ENCODE assay signal across 9 cellular contexts in the genomic region with DNA sequence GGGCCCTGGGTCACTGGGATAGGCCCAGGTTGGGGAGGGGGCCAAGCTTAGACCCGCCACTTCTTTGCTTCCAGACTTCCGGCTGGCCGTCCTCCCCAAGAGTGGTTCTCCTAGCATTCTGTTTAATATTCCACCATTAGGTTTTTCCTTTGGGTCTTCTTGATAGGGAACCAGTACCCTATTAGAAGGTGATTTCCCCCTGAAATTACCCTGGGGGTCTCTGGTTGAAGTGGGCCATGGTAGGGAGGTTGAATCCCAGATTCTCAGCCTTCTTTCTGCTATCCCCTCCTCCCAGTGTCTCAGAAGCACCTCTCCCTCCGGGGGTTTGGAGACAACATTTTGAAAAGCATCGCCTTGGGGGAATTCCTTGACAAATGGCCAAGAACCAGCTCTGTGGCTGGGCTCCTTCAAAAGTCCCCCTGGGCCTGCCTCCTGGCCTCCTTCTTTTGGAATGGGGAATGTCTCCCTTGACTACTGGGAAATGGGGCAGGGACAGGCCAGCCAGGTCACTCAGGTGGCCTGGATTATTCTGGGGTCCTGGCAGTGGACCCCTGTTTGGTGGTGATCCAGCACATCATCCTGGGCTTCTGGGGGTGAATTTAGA. TPM values are rescaled to one million over a fixed set of nuclear protein-coding genes. Genes with fewer than 3 reads are reported as not detected.
DNase-seq lines count a peak whose midpoint lies in the region; ATAC-seq and TF ChIP-seq lines count a peak whose summit lies in the region.
"Had no signal": no experiment of that assay in that cellular context is flagged by ENCODE, and none has a peak within 500 bp of the region (broad histone marks: within the 10 kb centered on the region; RNA-seq: fewer than 3 reads in every experiment).

No MANE protein-coding gene starts in this region.

- H3K4me3 ChIP-seq in right cardiac atrium (ENCODE audit: low read length) = no peak overlapping the region
- H3K4me3 ChIP-seq in suprapubic skin = no peak overlapping the region
- H3K4me3 ChIP-seq in psoas muscle = no peak overlapping the region

- H3K4me1 ChIP-seq in right cardiac atrium (ENCODE audit: control insufficient read depth, insufficient read depth, low read length) = peaks cover 43% of the 10 kb centered on the region
- H3K4me1 ChIP-seq in suprapubic skin = peaks cover 81% of the 10 kb centered on the region
- peaks cover 50% of the 10 kb centered on the region for H3K4me1 ChIP-seq in psoas muscle

- H3K27ac ChIP-seq in right cardiac atrium (ENCODE audit: low read length) (peak overlapping the region; percentile 3), suprapubic skin (peak overlapping the region; percentile 17), psoas muscle (no peak overlapping the region)
- H3K27ac ChIP-seq: epithelial cell of prostate had no signal

- H3K27me3 Mint-ChIP-seq in T-helper 2 cell treated with Interferon-gamma antibody and Interleukin-4, amounts not matched to agents 5 μg/mL and 100 μg/mL, for 36 hours (ENCODE audit: low read depth) = no peaks in the 10 kb centered on the region
- H3K27me3 Mint-ChIP-seq in activated CD4-positive, alpha-beta memory T cell treated with anti-CD3 and anti-CD28 coated beads for 36 hours = no peaks in the 10 kb centered on the region

- peak overlapping the region; percentile 15 for H3K27ac Mint-ChIP-seq in T-helper 2 cell treated with Interferon-gamma antibody and Interleukin-4, amounts not matched to agents 5 μg/mL and 100 μg/mL, for 36 hours
- peak overlapping the region; percentile 65 for H3K27ac Mint-ChIP-seq in activated CD4-positive, alpha-beta memory T cell treated with anti-CD3 and anti-CD28 coated beads for 36 hours

- CTCF ChIA-PET in activated CD4-positive, alpha-beta memory T cell treated with anti-CD3 and anti-CD28 coated beads for 36 hours (lab: Charles Lee) = no interaction called here

- intact Hi-C loops in activated CD4-positive, alpha-beta memory T cell treated with anti-CD3 and anti-CD28 coated beads for 36 hours (cut with micrococcal nuclease) = no loop called here
- intact Hi-C loops in right cardiac atrium (cut with DNase I) = loop anchor here in 1 of 4 donors (10.0 kb wide), 1 partner anchor 99 kb away; no protein-coding TSS in a partner anchor
- intact Hi-C loops in psoas muscle (cut with DNase I) = no loop called here

- 51% methylated on average over 5 of the region's 5 CpGs for WGBS in right cardiac atrium
- 41% methylated on average over 5 of the region's 5 CpGs for WGBS in suprapubic skin
- 60 to 65% (median 64%) methylated on average over 5 of the region's 5 CpGs for WGBS in psoas muscle, 3 donors

- no peak for ATAC-seq in right cardiac atrium
- no peak for ATAC-seq in psoas muscle
- ATAC-seq in HG02870 (IDR thresholded peaks at IDR 0.05; ENCODE audit: unreplicated experiment) = no peak
- no peak for ATAC-seq in HG03342 (IDR thresholded peaks at IDR 0.05; ENCODE audit: unreplicated experiment)

- no peak for TF ChIP-seq POLR2A in suprapubic skin (IDR thresholded peaks at IDR 0.05)

- no peak for TF ChIP-seq EP300 in suprapubic skin (IDR thresholded peaks at IDR 0.05)

- H3K9me3 Mint-ChIP-seq in T-helper 2 cell treated with Interferon-gamma antibody and Interleukin-4, amounts not matched to agents 5 μg/mL and 100 μg/mL, for 36 hours = no peaks in the 10 kb centered on the region
- H3K9me3 Mint-ChIP-seq in activated CD4-positive, alpha-beta memory T cell treated with anti-CD3 and anti-CD28 coated beads for 36 hours = no peaks in the 10 kb centered on the region

- no peaks in the 10 kb centered on the region for H3K27me3 ChIP-seq in right cardiac atrium (ENCODE audit: control insufficient read depth, insufficient read depth)
- no peaks in the 10 kb centered on the region for H3K27me3 ChIP-seq in suprapubic skin
- no peaks in the 10 kb centered on the region for H3K27me3 ChIP-seq in psoas muscle (ENCODE audit: insufficient read depth in 3 of 3, low read length in 2 of 3)

- POLR2A ChIA-PET in activated CD4-positive, alpha-beta memory T cell treated with anti-CD3 and anti-CD28 coated beads for 36 hours (lab: Charles Lee) = no interaction called here

- no peak for DNase-seq in T-helper 2 cell treated with Interferon-gamma antibody and Interleukin-4, amounts not matched to agents 5 μg/mL and 100 μg/mL, for 36 hours (ENCODE audit: low spot score)
- DNase-seq in T-helper 2 cell (no peak), right cardiac atrium (peak in 2 of 3 donors; percentile 19 to 42), suprapubic skin (ENCODE audit: low spot score in 2 of 2) (no peak), psoas muscle (no peak)
- no peak for DNase-seq in activated CD4-positive, alpha-beta memory T cell treated with anti-CD3 and anti-CD28 coated beads for 36 hours

- H3K36me3 ChIP-seq in suprapubic skin (peaks cover 11% of the 10 kb centered on the region), psoas muscle (ENCODE audit: insufficient read depth in 1 of 2, low read depth in 1 of 2) (peaks cover 0 to 15% of the 10 kb centered on the region in 2 donors)

- H3K36me3 Mint-ChIP-seq in T-helper 2 cell treated with Interferon-gamma antibody and Interleukin-4, amounts not matched to agents 5 μg/mL and 100 μg/mL, for 36 hours (ENCODE audit: low read depth) = peaks cover 30% of the 10 kb centered on the region
- peaks cover 25% of the 10 kb centered on the region for H3K36me3 Mint-ChIP-seq in activated CD4-positive, alpha-beta memory T cell treated with anti-CD3 and anti-CD28 coated beads for 36 hours

- H3K9me3 ChIP-seq in right cardiac atrium (ENCODE audit: control insufficient read depth, low read length) (no peaks in the 10 kb centered on the region), suprapubic skin (no peaks in the 10 kb centered on the region), psoas muscle (no peaks in the 10 kb centered on the region)

- no peak overlapping the region for H3K4me3 Mint-ChIP-seq in T-helper 2 cell treated with Interferon-gamma antibody and Interleukin-4, amounts not matched to agents 5 μg/mL and 100 μg/mL, for 36 hours
- H3K4me3 Mint-ChIP-seq in activated CD4-positive, alpha-beta memory T cell treated with anti-CD3 and anti-CD28 coated beads for 36 hours = no peak overlapping the region

- TF ChIP-seq CTCF in suprapubic skin (IDR thresholded peaks at IDR 0.05) = no peak
- TF ChIP-seq CTCF in psoas muscle (IDR thresholded peaks at IDR 0.05) = no peak

- H3K4me1 Mint-ChIP-seq in T-helper 2 cell treated with Interferon-gamma antibody and Interleukin-4, amounts not matched to agents 5 μg/mL and 100 μg/mL, for 36 hours (ENCODE audit: low read depth) = peaks cover 62% of the 10 kb centered on the region
- H3K4me1 Mint-ChIP-seq in activated CD4-positive, alpha-beta memory T cell treated with anti-CD3 and anti-CD28 coated beads for 36 hours (ENCODE audit: low read depth) = peaks cover 85% of the 10 kb centered on the region

RNA-seq across cellular contexts. Expression of a gene that starts 5.7 kb away (rescaled TPM):
- 100 to 1,000 TPM; 134 to 139 TPM for total RNA-seq in activated CD4-positive, alpha-beta memory T cell treated with anti-CD3 and anti-CD28 coated beads for 36 hours
- total RNA-seq in right cardiac atrium (10 to 100 TPM; 29.2 to 39.6 (median 35.8) TPM), suprapubic skin (100 to 1,000 TPM in 2 of 4 donors, 10 to 100 TPM in 2; 83.1 to 124 (median 99.6) TPM), psoas muscle (10 to 100 TPM; 14.6 to 20.1 (median 17.2) TPM)
- polyA plus RNA-seq in right cardiac atrium (23.8 TPM), psoas muscle (10 to 100 TPM in 2 of 3 donors, 1 to 10 TPM in 1; 8.6 to 14.0 (median 10.9) TPM)

RNA-seq across cellular contexts. Expression of a gene that starts 22.1 kb away (rescaled TPM):
- 1,000 to 10,000 TPM; 1,774 to 1,791 TPM for total RNA-seq in activated CD4-positive, alpha-beta memory T cell treated with anti-CD3 and anti-CD28 coated beads for 36 hours
- 100 to 1,000 TPM; 830 to 995 (median 880) TPM for total RNA-seq in right cardiac atrium
- 1,847 TPM for polyA plus RNA-seq in right cardiac atrium
- 1,000 to 10,000 TPM; 1,382 to 1,902 (median 1,771) TPM for total RNA-seq in suprapubic skin
- total RNA-seq in psoas muscle = 1,000 to 10,000 TPM in 1 of 4 donors, 100 to 1,000 TPM in 3; 816 to 1,006 (median 921) TPM
- polyA plus RNA-seq in psoas muscle = 1,000 to 10,000 TPM; 1,675 to 2,332 (median 1,765) TPM

RNA-seq across cellular contexts. Expression of a gene that starts 50.5 kb away (rescaled TPM):
- 10 to 100 TPM; 21.1 to 21.5 TPM for total RNA-seq in activated CD4-positive, alpha-beta memory T cell treated with anti-CD3 and anti-CD28 coated beads for 36 hours
- total RNA-seq in right cardiac atrium (10 to 100 TPM in 3 of 4 donors, 1 to 10 TPM in 1; 8.8 to 11.5 (median 10.9) TPM), suprapubic skin (10 to 100 TPM; 31.5 to 74.8 (median 34.4) TPM), psoas muscle (10 to 100 TPM in 3 of 4 donors, 1 to 10 TPM in 1; 9.7 to 21.3 (median 15.3) TPM)
- polyA plus RNA-seq in right cardiac atrium (11.0 TPM), psoas muscle (10 to 100 TPM; 13.5 to 22.0 (median 15.0) TPM)

Comparison
In these comparisons a context has a peak if more than half of its experiments do, and no peak if none do; other contexts are left out.
1. DNase-seq: peak in right cardiac atrium (2 of 3); none in T-helper 2 cell treated with Interferon-gamma antibody and Interleukin-4, amounts not matched to agents 5 μg/mL and 100 μg/mL, for 36 hours (single experiment), T-helper 2 cell (0 of 5), activated CD4-positive, alpha-beta memory T cell treated with anti-CD3 and anti-CD28 coated beads for 36 hours (single experiment), suprapubic skin (0 of 2) and psoas muscle (0 of 2).